ENCODE assay signal across 8 cellular contexts in the genomic region with DNA sequence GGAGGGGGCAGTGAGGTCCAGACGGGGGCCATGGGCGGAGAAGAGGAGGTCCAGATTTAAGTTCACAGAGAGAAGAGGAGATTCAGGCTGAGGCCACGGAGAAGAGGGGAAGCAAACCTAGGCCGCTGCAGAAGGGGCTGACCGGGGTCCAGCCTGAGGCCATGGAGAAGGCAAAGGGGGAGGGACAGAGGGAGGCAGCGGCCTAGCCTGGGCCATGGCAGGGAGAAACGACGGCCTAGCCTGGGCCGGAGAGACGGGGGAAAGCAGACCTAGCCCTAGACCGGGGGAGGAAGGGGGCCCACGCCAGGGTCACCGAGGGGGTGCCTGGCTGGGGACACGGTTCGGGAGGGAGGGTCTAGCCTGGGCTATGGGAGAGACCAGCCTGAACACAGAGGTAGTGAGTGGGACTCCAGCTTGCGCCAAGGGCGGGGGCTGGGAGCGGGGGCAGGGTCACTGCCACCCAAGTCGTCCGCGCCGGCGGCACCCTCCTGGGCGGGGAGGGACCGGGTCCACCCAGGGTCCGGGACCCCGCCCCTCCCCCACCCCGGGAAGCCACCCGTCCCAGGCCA. TPM values are rescaled to one million over a fixed set of nuclear protein-coding genes. Genes with fewer than 3 reads are reported as not detected.
DNase-seq lines count a peak whose midpoint lies in the region; ATAC-seq and TF ChIP-seq lines count a peak whose summit lies in the region.

No MANE protein-coding gene starts in this region.

- peaks cover 70% of the 10 kb centered on the region for H3K4me1 ChIP-seq in CD4-positive, alpha-beta memory T cell (ENCODE audit: insufficient read depth, low read length)
- peaks cover 81% of the 10 kb centered on the region for H3K4me1 ChIP-seq in left ventricle myocardium inferior

- peaks cover 51 to 76% (median 62%) of the 10 kb centered on the region in 4 donors for H3K4me1 Mint-ChIP-seq in CD4-positive, alpha-beta memory T cell

- TF ChIP-seq CTCF in left ventricle myocardium inferior (IDR thresholded peaks at IDR 0.05; ENCODE audit: borderline replicate concordance) (no peak), retinal pigment epithelial cell (conservative IDR thresholded peaks at IDR 0.05; ENCODE audit: low read depth, low read length) (no peak)

- H3K27me3 Mint-ChIP-seq in CD4-positive, alpha-beta memory T cell: no peaks in the 10 kb centered on the region

- POLR2A ChIA-PET in CD4-positive, alpha-beta memory T cell (lab: Charles Lee; ENCODE audit: partially characterized antibody): interaction anchor here (0.8 to 23.9 kb wide), 11 partner anchors 19 to 582 kb away, joined by 3 to 734 read pairs (median 5); partner anchors contain the start of gene NBL1

- ATAC-seq in GM19397 (IDR thresholded peaks at IDR 0.05; ENCODE audit: unreplicated experiment) (peak; percentile 18), HG03565 (IDR thresholded peaks at IDR 0.05; ENCODE audit: unreplicated experiment) (peak; percentile 4)

- peaks cover 14 to 36% of the 10 kb centered on the region in 2 donors for H3K36me3 Mint-ChIP-seq in CD4-positive, alpha-beta memory T cell

- intact Hi-C loops in CD4-positive, alpha-beta memory T cell (cut with micrococcal nuclease): loop anchor here (1.0 to 5.0 kb wide), 7 partner anchors 8 to 233 kb away; partner anchors contain the start of genes AKR7A2, EMC1, MRTO4 and SLC66A1
- intact Hi-C loops in left ventricle myocardium inferior (cut with micrococcal nuclease): no loop called here

- peak overlapping the region; percentile 87 to 88 for H3K4me3 ChIP-seq in CD4-positive, alpha-beta memory T cell (ENCODE audit: low read length in 2 of 2)
- H3K4me3 ChIP-seq in left ventricle myocardium inferior (peak overlapping the region; percentile 100), retinal pigment epithelial cell (ENCODE audit: low read length) (peak overlapping the region; percentile 92)

- H3K9me3 Mint-ChIP-seq in CD4-positive, alpha-beta memory T cell: no peaks in the 10 kb centered on the region

- peak overlapping the region; percentile 89 for H3K27ac ChIP-seq in CD4-positive, alpha-beta memory T cell (ENCODE audit: low read depth, low read length)
- peak overlapping the region; percentile 99 for H3K27ac ChIP-seq in left ventricle myocardium inferior (replicated peaks)

- peak overlapping the region; percentile 91 to 98 (median 94) for H3K4me3 Mint-ChIP-seq in CD4-positive, alpha-beta memory T cell

- H3K27me3 ChIP-seq in CD4-positive, alpha-beta memory T cell (ENCODE audit: insufficient read depth, low read length): no peaks in the 10 kb centered on the region
- no peaks in the 10 kb centered on the region for H3K27me3 ChIP-seq in left ventricle myocardium inferior (ENCODE audit: low read depth)

- H3K36me3 ChIP-seq in CD4-positive, alpha-beta memory T cell (ENCODE audit: insufficient read depth, low read length): peaks cover 8% of the 10 kb centered on the region
- H3K36me3 ChIP-seq in left ventricle myocardium inferior: peaks cover 11% of the 10 kb centered on the region

- peak overlapping the region; percentile 94 to 99 (median 97) for H3K27ac Mint-ChIP-seq in CD4-positive, alpha-beta memory T cell

- H3K9me3 ChIP-seq in CD4-positive, alpha-beta memory T cell (ENCODE audit: control insufficient read depth in 1 of 2, low read length in 2 of 2): no peaks in the 10 kb centered on the region
- H3K9me3 ChIP-seq in left ventricle myocardium inferior (replicated peaks): no peaks in the 10 kb centered on the region

- peak in 2 of 5 donors; percentile 30 to 58 for DNase-seq in CD4-positive, alpha-beta memory T cell
- peak; percentile 17 for DNase-seq in activated T-helper 9 cell treated with anti-CD3 and anti-CD28 coated beads, Interleukin-2, amount 50 U/mL, for 16 hours (ENCODE audit: low read depth)
- DNase-seq in left ventricle myocardium inferior (no peak), retinal pigment epithelial cell (ENCODE audit: low read depth) (no peak), GF-D8 (lab: John Stamatoyannopoulos, UW) (no peak), cortex of kidney (lab: John Stamatoyannopoulos, UW) (no peak)

- CTCF ChIA-PET in CD4-positive, alpha-beta memory T cell (lab: Charles Lee; ENCODE audit: partially characterized antibody): interaction anchor here (3.9 to 4.7 kb wide), 2 partner anchors 93 to 98 kb away, joined by 35 to 55 read pairs; no protein-coding TSS in a partner anchor

RNA-seq across cellular contexts. Expression of gene CAPZB, which starts 0.5 kb away (rescaled TPM):
- total RNA-seq in CD4-positive, alpha-beta memory T cell: 100 to 1,000 TPM; 244 to 255 TPM
- 100 to 1,000 TPM; 436 to 602 TPM for polyA plus RNA-seq in CD4-positive, alpha-beta memory T cell
- total RNA-seq in left ventricle myocardium inferior: 217 TPM
